Comparison of ENCODE assay signal across 19 cellular contexts in genomic region chr1:186566140-186566850, GRCh38.
A peak's percentile ranks its signal among the peaks of the same experiment; 100 is the strongest.
DNase-seq lines count a peak whose midpoint lies in the region; ATAC-seq, FAIRE-seq and TF ChIP-seq lines count a peak whose summit lies in the region.
"Had no signal": no experiment of that assay in that cellular context is flagged by ENCODE, and none has a peak within 500 bp of the region (broad histone marks: within the 10 kb centered on the region; RNA-seq: fewer than 3 reads in every experiment).

No MANE protein-coding gene starts in this region.

- H3K27me3 Mint-ChIP-seq in activated CD8-positive, alpha-beta memory T cell treated with anti-CD3 and anti-CD28 coated beads, Interleukin-2, amount 10 ng/mL, durations not matched to agents 7 days and 5 days, result no peaks in the 10 kb centered on the region
- H3K27me3 Mint-ChIP-seq: activated naive CD4-positive, alpha-beta T cell treated with anti-CD3 and anti-CD28 coated beads, Interleukin-2, amount 10 ng/mL, durations not matched to agents 7 days and 5 days had no signal

- no peaks in the 10 kb centered on the region for H3K36me3 Mint-ChIP-seq in activated CD8-positive, alpha-beta memory T cell treated with anti-CD3 and anti-CD28 coated beads, Interleukin-2, amount 10 ng/mL, durations not matched to agents 7 days and 5 days
- H3K36me3 Mint-ChIP-seq: activated naive CD4-positive, alpha-beta T cell treated with anti-CD3 and anti-CD28 coated beads, Interleukin-2, amount 10 ng/mL, durations not matched to agents 7 days and 5 days had no signal

- TF ChIP-seq CTCF in bronchial epithelial cell (IDR thresholded peaks at IDR 0.05; ENCODE audit: insufficient read depth, low read length, severe bottlenecking), result no peak

- H3K27ac Mint-ChIP-seq in activated CD8-positive, alpha-beta memory T cell treated with anti-CD3 and anti-CD28 coated beads, Interleukin-2, amount 10 ng/mL, durations not matched to agents 7 days and 5 days, result no peak overlapping the region
- H3K27ac Mint-ChIP-seq: activated naive CD4-positive, alpha-beta T cell treated with anti-CD3 and anti-CD28 coated beads, Interleukin-2, amount 10 ng/mL, durations not matched to agents 7 days and 5 days; activated T-cell treated with anti-CD3 and anti-CD28 coated beads, Interleukin-2, amount 50 U/mL, for 24 hours had no signal

- no peak overlapping the region for H3K4me3 Mint-ChIP-seq in activated CD8-positive, alpha-beta memory T cell treated with anti-CD3 and anti-CD28 coated beads, Interleukin-2, amount 10 ng/mL, durations not matched to agents 7 days and 5 days
- H3K4me3 Mint-ChIP-seq: activated naive CD4-positive, alpha-beta T cell treated with anti-CD3 and anti-CD28 coated beads, Interleukin-2, amount 10 ng/mL, durations not matched to agents 7 days and 5 days; activated T-cell treated with anti-CD3 and anti-CD28 coated beads, Interleukin-2, amount 50 U/mL, for 24 hours had no signal

- H3K9me3 Mint-ChIP-seq in activated CD8-positive, alpha-beta memory T cell treated with anti-CD3 and anti-CD28 coated beads, Interleukin-2, amount 10 ng/mL, durations not matched to agents 7 days and 5 days (ENCODE audit: low read depth), result no peaks in the 10 kb centered on the region
- H3K9me3 Mint-ChIP-seq: activated naive CD4-positive, alpha-beta T cell treated with anti-CD3 and anti-CD28 coated beads, Interleukin-2, amount 10 ng/mL, durations not matched to agents 7 days and 5 days; activated T-cell treated with anti-CD3 and anti-CD28 coated beads, Interleukin-2, amount 50 U/mL, for 24 hours had no signal

- peak; percentile 64 for DNase-seq in EH (ENCODE audit: low read depth)
- peak; percentile 74 for DNase-seq in HT-29 (ENCODE audit: low spot score)
- DNase-seq in bronchial epithelial cell (ENCODE audit: low read depth), result peak; percentile 91
- no peak for DNase-seq in left colon
- no peak for DNase-seq in NCI-H526 treated with DMSO at 0.1 percent for 48 hours (lab: John Stamatoyannopoulos, UW)
- DNase-seq in NCI-H1694 (lab: John Stamatoyannopoulos, UW), result no peak
- DNase-seq in activated CD8-positive, alpha-beta memory T cell treated with anti-CD3 and anti-CD28 coated beads, Interleukin-2, amount 10 ng/mL, durations not matched to agents 7 days and 5 days, result no peak
- DNase-seq: activated CD4-positive, alpha-beta T cell treated with anti-CD3 and anti-CD28 coated beads, Interleukin-2, amount 50 U/mL, for 48 hours; activated naive CD4-positive, alpha-beta T cell treated with anti-CD3 and anti-CD28 coated beads, Interleukin-2, amount 10 ng/mL, durations not matched to agents 7 days and 5 days; activated T-cell treated with anti-CD3 and anti-CD28 coated beads, Interleukin-2, amount 50 U/mL, for 24 hours; COR-L47; cortex of kidney; NCI-H1694 treated with DMSO at 0.1 percent for 48 hours; NCI-H345; SHP77; stimulated activated CD4-positive, alpha-beta T cell treated with anti-CD3 and anti-CD28 coated beads, Interleukin-2, amount 100 ng/mL, for 24 hours had no signal

- H3K36me3 ChIP-seq in bronchial epithelial cell (ENCODE audit: control insufficient read depth, insufficient read depth, low read length), result no peaks in the 10 kb centered on the region

- no peaks in the 10 kb centered on the region for H3K4me1 Mint-ChIP-seq in activated CD8-positive, alpha-beta memory T cell treated with anti-CD3 and anti-CD28 coated beads, Interleukin-2, amount 10 ng/mL, durations not matched to agents 7 days and 5 days
- H3K4me1 Mint-ChIP-seq: activated naive CD4-positive, alpha-beta T cell treated with anti-CD3 and anti-CD28 coated beads, Interleukin-2, amount 10 ng/mL, durations not matched to agents 7 days and 5 days had no signal

- no peak for FAIRE-seq in bronchial epithelial cell (lab: Jason Lieb, UNC)
- FAIRE-seq: G401.6, urothelium cell line had no signal

- H3K27me3 ChIP-seq in bronchial epithelial cell (ENCODE audit: control insufficient read depth, insufficient read depth, low read length), result no peaks in the 10 kb centered on the region

- CTCF ChIA-PET in activated CD8-positive, alpha-beta memory T cell treated with anti-CD3 and anti-CD28 coated beads, Interleukin-2, amount 10 ng/mL, durations not matched to agents 7 days and 5 days (lab: Charles Lee), result no interaction called here

- no peak overlapping the region for H3K4me3 ChIP-seq in bronchial epithelial cell (ENCODE audit: low read depth, low read length)

- intact Hi-C loops in left colon (cut with DNase I, micrococcal nuclease), result no loop called here

- ATAC-seq in left colon, result peak; percentile 23
- ATAC-seq in activated CD8-positive, alpha-beta memory T cell treated with anti-CD3 and anti-CD28 coated beads, Interleukin-2, amount 10 ng/mL, durations not matched to agents 7 days and 5 days, result no peak
- ATAC-seq: HCT116 had no signal

Comparison
In these comparisons a context has a peak if more than half of its experiments do, and no peak if none do; other contexts are left out.
1. DNase-seq: peak in EH (single experiment), HT-29 (single experiment) and bronchial epithelial cell (single experiment); none in left colon (0 of 2), NCI-H526 treated with DMSO at 0.1 percent for 48 hours (single experiment), NCI-H1694 (single experiment) and activated CD8-positive, alpha-beta memory T cell treated with anti-CD3 and anti-CD28 coated beads, Interleukin-2, amount 10 ng/mL, durations not matched to agents 7 days and 5 days (single experiment).